ENCODE assay signal across 8 cellular contexts in the genomic region with DNA sequence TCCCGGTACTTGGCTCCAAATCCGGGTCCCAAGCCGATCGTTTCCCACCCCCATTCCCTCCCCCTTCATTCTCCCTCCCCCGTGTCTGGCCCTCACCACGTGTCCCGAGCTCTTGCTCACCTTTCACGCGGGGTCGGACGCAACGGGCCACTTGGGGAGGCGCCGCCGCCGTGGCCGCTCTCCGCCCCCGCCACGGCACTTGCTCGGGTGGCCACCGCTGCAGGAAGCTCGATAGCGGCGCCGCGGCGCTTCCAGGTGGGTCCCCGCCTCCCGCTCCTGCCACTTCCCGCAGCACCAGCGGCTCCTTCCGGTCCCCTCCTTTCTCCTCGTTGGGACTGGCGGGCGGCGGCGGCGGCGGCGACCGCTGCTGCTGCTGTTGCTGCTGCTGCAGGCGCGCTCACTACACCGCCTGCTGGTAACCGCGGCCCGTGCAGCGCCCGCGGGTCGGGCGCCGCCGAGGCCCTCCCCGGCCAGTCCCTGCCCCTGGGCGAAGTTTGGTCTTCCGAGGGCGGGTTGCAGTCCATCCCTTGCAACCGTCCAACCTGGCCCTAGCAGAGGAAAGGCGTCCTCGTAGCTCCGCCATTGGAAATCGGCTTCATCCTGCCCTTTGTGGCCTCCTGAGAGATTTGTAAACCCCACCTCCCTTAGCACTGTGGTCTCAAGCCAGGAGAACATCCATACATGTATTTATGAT. TPM values are rescaled to one million over a fixed set of nuclear protein-coding genes. Genes with fewer than 3 reads are reported as not detected.
DNase-seq lines count a peak whose midpoint lies in the region; ATAC-seq, FAIRE-seq and TF ChIP-seq lines count a peak whose summit lies in the region.

No MANE protein-coding gene starts in this region.

- H3K9me3 Mint-ChIP-seq in endothelial cell (ENCODE audit: unreplicated experiment): no peaks in the 10 kb centered on the region

- FAIRE-seq in D721Med (lab: Jason Lieb, UNC): no peak

- H3K4me3 Mint-ChIP-seq in endothelial cell (ENCODE audit: unreplicated experiment): peak overlapping the region; percentile 97

- peak; percentile 58 for TF ChIP-seq CTCF in D721Med (IDR thresholded peaks at IDR 0.05; ENCODE audit: insufficient read depth, missing control alignments)
- TF ChIP-seq CTCF in endothelial cell (IDR thresholded peaks at IDR 0.05; ENCODE audit: unreplicated experiment): peak; percentile 83

- H3K27ac Mint-ChIP-seq in endothelial cell (ENCODE audit: unreplicated experiment): peak overlapping the region; percentile 99

- H3K4me3 ChIP-seq in HUES48 (ENCODE audit: low read depth, low read length): peak overlapping the region; percentile 100

- H3K27me3 ChIP-seq in HUES48 (ENCODE audit: control insufficient read depth, insufficient read depth, low read length): no peaks in the 10 kb centered on the region

- H3K4me1 Mint-ChIP-seq in endothelial cell (ENCODE audit: unreplicated experiment): peaks cover 31% of the 10 kb centered on the region

- H3K4me1 ChIP-seq in HUES48 (ENCODE audit: control insufficient read depth, insufficient read depth, low read length): peaks cover 6% of the 10 kb centered on the region; the same call in 1 of the 2 replicates

- H3K9ac ChIP-seq in HUES48 (ENCODE audit: low read depth, low read length): peak overlapping the region; percentile 83

- DNase-seq in D721Med (ENCODE audit: insufficient read length, low spot score) (peak; percentile 51), NOMO-1 treated with dmso at 0.1 percent for 144 hours (lab: John Stamatoyannopoulos, UW; ENCODE audit: unreplicated experiment) (peak; percentile 94), endothelial cell (ENCODE audit: low spot score) (peak; percentile 95), middle frontal gyrus (ENCODE audit: extremely low spot score, low spot score) (peak; percentile 80)
- DNase-seq in activated CD8-positive, alpha-beta memory T cell treated with anti-CD3 and anti-CD28 coated beads, Interleukin-2, amount 50 U/mL, for 24 hours (ENCODE audit: extremely low read depth): peak; percentile 77
- peak; percentile 75 to 82 for DNase-seq in stimulated activated CD8-positive, alpha-beta memory T cell treated with anti-CD3 and anti-CD28 coated beads, Interleukin-2, amount 100 ng/mL, for 1 hour (ENCODE audit: low read depth in 2 of 2)

- ATAC-seq in GM21423 (IDR thresholded peaks at IDR 0.05; ENCODE audit: unreplicated experiment): peak; percentile 79

- H3K9me3 ChIP-seq in HUES48 (ENCODE audit: control insufficient read depth, insufficient read depth, low read length): no peaks in the 10 kb centered on the region

- H3K27ac ChIP-seq in HUES48 (ENCODE audit: low read depth, low read length): peak overlapping the region; percentile 100

- no peaks in the 10 kb centered on the region for H3K36me3 ChIP-seq in HUES48 (ENCODE audit: control insufficient read depth, insufficient read depth, low read length)

- peaks cover 14% of the 10 kb centered on the region for H3K27me3 Mint-ChIP-seq in endothelial cell (ENCODE audit: unreplicated experiment)

- peaks cover 16% of the 10 kb centered on the region for H3K36me3 Mint-ChIP-seq in endothelial cell (ENCODE audit: low read depth, unreplicated experiment)

RNA-seq across cellular contexts. Expression of a gene that starts 0.8 kb away (rescaled TPM):
- 39.3 TPM for total RNA-seq in endothelial cell (ENCODE audit: unreplicated experiment)

Comparison
In these comparisons a context has a peak if more than half of its experiments do, and no peak if none do; other contexts are left out.
1. Peak in every context shown above with its lines: DNase-seq, ATAC-seq, H3K4me3 ChIP-seq and H3K27ac ChIP-seq.